11 cellular contexts compared by ENCODE assay signal in genomic region chr10:112526130-112526529, GRCh38.
DNase-seq lines count a peak whose midpoint lies in the region; ATAC-seq, FAIRE-seq and TF ChIP-seq lines count a peak whose summit lies in the region.
"Had no signal": no experiment of that assay in that cellular context is flagged by ENCODE, and none has a peak within 500 bp of the region (broad histone marks: within the 10 kb centered on the region; RNA-seq: fewer than 3 reads in every experiment).

No MANE protein-coding gene starts in this region.

- H3K9me3 ChIP-seq in A549, result no peaks in the 10 kb centered on the region
- H3K9me3 ChIP-seq: BE2C had no signal

- H3K27me3 Mint-ChIP-seq in activated T-helper 17 cell treated with anti-CD3 and anti-CD28 coated beads, Interleukin-2, amount 50 U/mL, for 72 hours, result no peaks in the 10 kb centered on the region

- H3K4me1 Mint-ChIP-seq in activated T-helper 17 cell treated with anti-CD3 and anti-CD28 coated beads, Interleukin-2, amount 50 U/mL, for 72 hours, result peaks cover 14% of the 10 kb centered on the region

- CTCF ChIA-PET in A549 (lab: Yijun Ruan, JAX), result interaction anchor here (0.8 to 1.5 kb wide), 3 partner anchors 10 to 859 kb away, joined by 3 to 4 read pairs (median 4); no protein-coding TSS in a partner anchor

- H3K27ac ChIP-seq in A549, result peak overlapping the region in 1 of 2 experiments; percentile 50; a peak in 2 of 6 replicates

- ATAC-seq in A549 (peak in 1 of 2 experiments; percentile 45; a peak in 2 of 6 replicates), HG02981 (IDR thresholded peaks at IDR 0.05; ENCODE audit: unreplicated experiment) (peak; percentile 95)
- ATAC-seq in activated T-helper 17 cell treated with anti-CD3 and anti-CD28 coated beads, Interleukin-2, amount 50 U/mL, for 72 hours (replicated peaks), result peak; percentile 92

- POLR2A ChIA-PET in A549 (lab: Yijun Ruan, JAX), result no interaction called here

- TF ChIP-seq EP300 in A549 (IDR thresholded peaks at IDR 0.05), result no peak

- FAIRE-seq in A549 (lab: Jason Lieb, UNC), result no peak

- H3K9me3 Mint-ChIP-seq in activated T-helper 17 cell treated with anti-CD3 and anti-CD28 coated beads, Interleukin-2, amount 50 U/mL, for 72 hours, result no peaks in the 10 kb centered on the region

- peaks cover 26% of the 10 kb centered on the region for H3K36me3 Mint-ChIP-seq in activated T-helper 17 cell treated with anti-CD3 and anti-CD28 coated beads, Interleukin-2, amount 50 U/mL, for 72 hours (ENCODE audit: low read depth)

- H3K4me3 Mint-ChIP-seq in activated T-helper 17 cell treated with anti-CD3 and anti-CD28 coated beads, Interleukin-2, amount 50 U/mL, for 72 hours, result peak overlapping the region; percentile 28

- H3K4me3 ChIP-seq in A549, result no peak overlapping the region

- peak overlapping the region; percentile 13 for H3K27ac Mint-ChIP-seq in activated T-helper 17 cell treated with anti-CD3 and anti-CD28 coated beads, Interleukin-2, amount 50 U/mL, for 72 hours

- WGBS in A549 (ENCODE audit: missing lambda C conversion rate), result 53% methylated on average over 3 of the region's 3 CpGs

- in situ Hi-C loops in GM13976 (cut with MboI; ENCODE audit: low sequenced_read_pairs, unreplicated experiment), result no loop called here

- peak overlapping the region; percentile 68 for H3K4me2 ChIP-seq in A549

- no peak for TF ChIP-seq POLR2A in A549 (IDR thresholded peaks at IDR 0.05; ENCODE audit: low read length)

- TF ChIP-seq CTCF in A549 (IDR thresholded peaks at IDR 0.05), result no peak
- TF ChIP-seq CTCF in GM13976 (IDR thresholded peaks at IDR 0.05; ENCODE audit: borderline replicate concordance, control extremely low read depth, extremely low read depth, insufficient read depth, missing control alignments), result no peak

- no peak for TF ChIP-seq RAD21 in A549 (conservative IDR thresholded peaks at IDR 0.05 in 1 of 2, IDR thresholded peaks at IDR 0.05 in 1 of 2)

- DNase-seq in A549 (ENCODE audit: low read depth in 1 of 2, low spot score in 1 of 2), result no peak
- DNase-seq in GM19238 (ENCODE audit: insufficient read length, low spot score), result peak; percentile 5
- DNase-seq in retina, result no peak
- no peak for DNase-seq in MV-4-11 (lab: John Stamatoyannopoulos, UW)
- no peak for DNase-seq in DMS114 treated with DMSO at 0.1 percent for 48 hours (lab: John Stamatoyannopoulos, UW; ENCODE audit: unreplicated experiment)
- no peak for DNase-seq in GM13976 (ENCODE audit: low spot score)
- DNase-seq: activated gamma-delta T cell treated with Interleukin-2 at 50 U/mL for 16 hours, BE2C, SIG-M5 had no signal

- H3K4me1 ChIP-seq in A549, result peaks cover 41% of the 10 kb centered on the region

TF ChIP-seq in A549, 52 proteins besides CTCF, POLR2A, EP300 and RAD21:
- TF ChIP-seq FOSL2 (IDR thresholded peaks at IDR 0.05) (no peak), FOSL2 (CRISPR knock-in tag; IDR thresholded peaks at IDR 0.05) (peak; percentile 37; the same call in 1 of the 2 replicates), NPAS2 (CRISPR knock-in tag; IDR thresholded peaks at IDR 0.05; ENCODE audit: borderline replicate concordance) (no peak)
